ENCODE assay signal across 28 cellular contexts in the genomic region with DNA sequence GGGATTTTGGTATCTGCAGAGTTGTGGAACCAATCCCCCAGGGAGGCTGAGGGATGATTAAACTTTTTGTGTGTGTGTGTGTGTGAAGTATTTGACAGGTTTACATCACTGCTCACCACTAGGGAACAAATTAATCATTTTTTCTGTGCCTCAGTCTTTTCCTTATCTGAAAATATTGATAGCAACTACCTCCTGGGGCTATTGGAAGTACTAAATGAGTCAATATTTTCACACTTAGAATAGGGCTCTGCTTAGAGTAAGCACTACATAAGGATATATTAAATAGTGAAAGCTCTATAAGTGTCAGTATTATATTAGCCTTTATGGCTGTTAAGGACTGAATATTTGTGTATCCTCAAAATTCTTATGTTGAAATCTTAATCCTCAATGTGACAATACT.
"Had no signal": no experiment of that assay in that cellular context is flagged by ENCODE, and none has a peak within 500 bp of the region (broad histone marks: within the 10 kb centered on the region; RNA-seq: fewer than 3 reads in every experiment).

No MANE protein-coding gene starts in this region.

- H3K36me3 Mint-ChIP-seq: activated naive CD4-positive, alpha-beta T cell treated with anti-CD3 and anti-CD28 coated beads, Interleukin-2, amount 10 ng/mL, durations not matched to agents 7 days and 5 days had no signal

- H3K4me3 ChIP-seq: adrenal gland, body of pancreas, dorsolateral prefrontal cortex, gastrocnemius medialis, heart left ventricle had no signal

- H3K4me3 Mint-ChIP-seq: activated B cell treated with CpG ODN at 0.5 μM for 24 hours; activated CD8-positive, alpha-beta T cell treated with anti-CD3 and anti-CD28 coated beads for 36 hours; activated naive CD4-positive, alpha-beta T cell treated with anti-CD3 and anti-CD28 coated beads, Interleukin-2, amount 10 ng/mL, durations not matched to agents 7 days and 5 days; activated T-helper 1 cell treated with anti-CD3 and anti-CD28 coated beads, Interleukin-12 subunit alpha, Interleukin-12 subunit beta, Interleukin-2, Interleukin-4 antibody, amounts not matched to agents 30 ng/mL and 10 ng/mL and 1 ng/mL, durations not matched to agents 14 hours and 24 hours and 36 hours; dendritic cell treated with granulocyte-macrophage colony-stimulating factor and Interleukin-4, amounts not matched to agents 40 ng/mL and 50 ng/mL, for 4 days; endodermal cell had no signal

- H3K36me3 ChIP-seq: adrenal gland, gastrocnemius medialis, heart left ventricle had no signal

- DNase-seq: activated B cell treated with CpG ODN at 0.5 μM for 24 hours; activated CD4-positive, alpha-beta T cell treated with anti-CD3 and anti-CD28 coated beads for 48 hours; activated CD4-positive, alpha-beta T cell treated with anti-CD3 and anti-CD28 coated beads, Interleukin-2, amount 50 U/mL, for 1 hour; activated CD4-positive, alpha-beta T cell treated with anti-CD3 and anti-CD28 coated beads, Interleukin-2, amount 50 U/mL, for 48 hours; activated CD8-positive, alpha-beta memory T cell treated with anti-CD3 and anti-CD28 coated beads for 24 hours; activated CD8-positive, alpha-beta T cell treated with anti-CD3 and anti-CD28 coated beads for 36 hours; activated gamma-delta T cell; activated naive CD4-positive, alpha-beta T cell; activated naive CD4-positive, alpha-beta T cell treated with anti-CD3 and anti-CD28 coated beads, Interleukin-2, amount 10 ng/mL, durations not matched to agents 7 days and 5 days; activated T-cell treated with anti-CD3 and anti-CD28 coated beads, Interleukin-2, amount 50 U/mL, for 48 hours; adrenal gland; amygdala; aorta; body of pancreas; caudate nucleus; dorsolateral prefrontal cortex; effector memory CD4-positive, alpha-beta T cell; endodermal cell; foreskin keratinocyte; gastrocnemius medialis; glutamatergic neuron; heart left ventricle had no signal

- FAIRE-seq: colon had no signal

- H3K27ac ChIP-seq: adrenal gland, body of pancreas, dorsolateral prefrontal cortex, foreskin keratinocyte, gastrocnemius medialis, VCaP had no signal

- H3K9me3 Mint-ChIP-seq: activated naive CD4-positive, alpha-beta T cell treated with anti-CD3 and anti-CD28 coated beads, Interleukin-2, amount 10 ng/mL, durations not matched to agents 7 days and 5 days had no signal

- H3K9me3 ChIP-seq: adrenal gland, body of pancreas, gastrocnemius medialis had no signal

- H3K27me3 Mint-ChIP-seq: activated B cell treated with CpG ODN at 0.5 μM for 24 hours; activated naive CD4-positive, alpha-beta T cell treated with anti-CD3 and anti-CD28 coated beads, Interleukin-2, amount 10 ng/mL, durations not matched to agents 7 days and 5 days had no signal

- H3K27me3 ChIP-seq: adrenal gland, body of pancreas, gastrocnemius medialis, heart left ventricle had no signal

- H3K4me1 ChIP-seq: adrenal gland, body of pancreas, foreskin keratinocyte, gastrocnemius medialis had no signal

- H3K27ac Mint-ChIP-seq: activated B cell treated with CpG ODN at 0.5 μM for 24 hours; activated CD8-positive, alpha-beta T cell treated with anti-CD3 and anti-CD28 coated beads for 36 hours; activated naive CD4-positive, alpha-beta T cell treated with anti-CD3 and anti-CD28 coated beads, Interleukin-2, amount 10 ng/mL, durations not matched to agents 7 days and 5 days; activated naive CD4-positive, alpha-beta T cell treated with anti-CD3 and anti-CD28 coated beads, Interleukin-2, amount 50 U/mL, for 72 hours; activated T-helper 1 cell treated with anti-CD3 and anti-CD28 coated beads, Interleukin-12 subunit alpha, Interleukin-12 subunit beta, Interleukin-2, Interleukin-4 antibody, amounts not matched to agents 30 ng/mL and 10 ng/mL and 1 ng/mL, durations not matched to agents 14 hours and 24 hours and 36 hours; dendritic cell treated with granulocyte-macrophage colony-stimulating factor and Interleukin-4, amounts not matched to agents 40 ng/mL and 50 ng/mL, for 4 days; endodermal cell had no signal

- ATAC-seq: activated CD8-positive, alpha-beta T cell treated with anti-CD3 and anti-CD28 coated beads for 36 hours; body of pancreas; esophagus mucosa; foreskin keratinocyte; gastrocnemius medialis; heart left ventricle had no signal
